In genomic region chr1:99634971-99635624, GRCh38 we compare ENCODE assay signal across 1 cellular context.
TF ChIP-seq lines count a peak whose summit lies in the region.

No MANE protein-coding gene starts in this region.

TF ChIP-seq in HepG2, 621 proteins besides CTCF, POLR2A, EP300 and RAD21 (continued from another document and continues in another):
- no peak for TF ChIP-seq KIAA2018 (CRISPR knock-in tag; IDR thresholded peaks at IDR 0.05; ENCODE audit: borderline replicate concordance)
- no peak for TF ChIP-seq NKX3-1 (CRISPR knock-in tag; IDR thresholded peaks at IDR 0.05)
- no peak for TF ChIP-seq RFX5 (IDR thresholded peaks at IDR 0.05; ENCODE audit: low read depth, low read length)
- no peak for TF ChIP-seq HOXA9 (CRISPR knock-in tag; IDR thresholded peaks at IDR 0.05; ENCODE audit: borderline replicate concordance)
- TF ChIP-seq ZNF580 (CRISPR knock-in tag; IDR thresholded peaks at IDR 0.05; ENCODE audit: borderline replicate concordance, low read depth): no peak
- no peak for TF ChIP-seq CBX5 (CRISPR knock-in tag; IDR thresholded peaks at IDR 0.05; ENCODE audit: borderline replicate concordance)
- no peak for TF ChIP-seq SOX6 (IDR thresholded peaks at IDR 0.05)
- TF ChIP-seq SOX6 (CRISPR knock-in tag; IDR thresholded peaks at IDR 0.05): 0 out of 2 replicates have a peak, but pooled peaks have one; percentile 15
- no peak for TF ChIP-seq TFAP4 (IDR thresholded peaks at IDR 0.05; ENCODE audit: borderline replicate concordance, low read depth)
- no peak for TF ChIP-seq CREB1 (IDR thresholded peaks at IDR 0.05)
- peak; percentile 33; the same call in 1 of the 2 replicates for TF ChIP-seq CREB1 (CRISPR knock-in tag; IDR thresholded peaks at IDR 0.05)
- TF ChIP-seq CHCHD3 (CRISPR knock-in tag; IDR thresholded peaks at IDR 0.05): no peak
- no peak for TF ChIP-seq ZNF530 (CRISPR knock-in tag; IDR thresholded peaks at IDR 0.05; ENCODE audit: low read depth)
- no peak for TF ChIP-seq ZNF160 (CRISPR knock-in tag; IDR thresholded peaks at IDR 0.05)
- TF ChIP-seq CEBPZ (IDR thresholded peaks at IDR 0.05; ENCODE audit: low read length): no peak
- TF ChIP-seq GTF2F1 (IDR thresholded peaks at IDR 0.05; ENCODE audit: low read length): no peak
- no peak for TF ChIP-seq PREB (CRISPR knock-in tag; IDR thresholded peaks at IDR 0.05)
- TF ChIP-seq ZNF609 (CRISPR knock-in tag; IDR thresholded peaks at IDR 0.05; ENCODE audit: borderline replicate concordance): 0 out of 2 replicates have a peak, but pooled peaks have one; percentile 25
- TF ChIP-seq ZSCAN20 (CRISPR knock-in tag; IDR thresholded peaks at IDR 0.05; ENCODE audit: borderline replicate concordance): no peak
- no peak for TF ChIP-seq NBN (conservative IDR thresholded peaks at IDR 0.05)
- no peak for TF ChIP-seq NFIB (CRISPR knock-in tag; IDR thresholded peaks at IDR 0.05; ENCODE audit: borderline replicate concordance)
- TF ChIP-seq HNRNPK (IDR thresholded peaks at IDR 0.05; ENCODE audit: low read depth, low read length, poor library complexity, severe bottlenecking): no peak
- 0 out of 2 replicates have a peak, but pooled peaks have one; percentile 18 for TF ChIP-seq FOXK1 (CRISPR knock-in tag; IDR thresholded peaks at IDR 0.05; ENCODE audit: borderline replicate concordance, low read depth)
- TF ChIP-seq ZNF569 (CRISPR knock-in tag; IDR thresholded peaks at IDR 0.05; ENCODE audit: borderline replicate concordance): no peak
- no peak for TF ChIP-seq ZBTB38 (CRISPR knock-in tag; IDR thresholded peaks at IDR 0.05)
- no peak for TF ChIP-seq HNRNPLL (IDR thresholded peaks at IDR 0.05; ENCODE audit: low read depth, low read length, poor library complexity, severe bottlenecking)
- no peak for TF ChIP-seq ZNF329 (CRISPR knock-in tag; IDR thresholded peaks at IDR 0.05; ENCODE audit: low read depth)
- TF ChIP-seq ATF7 (IDR thresholded peaks at IDR 0.05): no peak
- no peak for TF ChIP-seq ATF7 (CRISPR knock-in tag; IDR thresholded peaks at IDR 0.05)
- TF ChIP-seq GATAD2A (CRISPR knock-in tag; IDR thresholded peaks at IDR 0.05): peak; percentile 76
- TF ChIP-seq ARID5B (CRISPR knock-in tag; IDR thresholded peaks at IDR 0.05): peak; percentile 71
- 0 out of 2 replicates have a peak, but pooled peaks have one; percentile 14 for TF ChIP-seq RXRB (CRISPR knock-in tag; IDR thresholded peaks at IDR 0.05; ENCODE audit: borderline replicate concordance)
- no peak for TF ChIP-seq PRMT3 (CRISPR knock-in tag; IDR thresholded peaks at IDR 0.05; ENCODE audit: borderline replicate concordance, low read depth)
- no peak for TF ChIP-seq ZKSCAN1 (IDR thresholded peaks at IDR 0.05; ENCODE audit: low read length)
